In the genomic region with DNA sequence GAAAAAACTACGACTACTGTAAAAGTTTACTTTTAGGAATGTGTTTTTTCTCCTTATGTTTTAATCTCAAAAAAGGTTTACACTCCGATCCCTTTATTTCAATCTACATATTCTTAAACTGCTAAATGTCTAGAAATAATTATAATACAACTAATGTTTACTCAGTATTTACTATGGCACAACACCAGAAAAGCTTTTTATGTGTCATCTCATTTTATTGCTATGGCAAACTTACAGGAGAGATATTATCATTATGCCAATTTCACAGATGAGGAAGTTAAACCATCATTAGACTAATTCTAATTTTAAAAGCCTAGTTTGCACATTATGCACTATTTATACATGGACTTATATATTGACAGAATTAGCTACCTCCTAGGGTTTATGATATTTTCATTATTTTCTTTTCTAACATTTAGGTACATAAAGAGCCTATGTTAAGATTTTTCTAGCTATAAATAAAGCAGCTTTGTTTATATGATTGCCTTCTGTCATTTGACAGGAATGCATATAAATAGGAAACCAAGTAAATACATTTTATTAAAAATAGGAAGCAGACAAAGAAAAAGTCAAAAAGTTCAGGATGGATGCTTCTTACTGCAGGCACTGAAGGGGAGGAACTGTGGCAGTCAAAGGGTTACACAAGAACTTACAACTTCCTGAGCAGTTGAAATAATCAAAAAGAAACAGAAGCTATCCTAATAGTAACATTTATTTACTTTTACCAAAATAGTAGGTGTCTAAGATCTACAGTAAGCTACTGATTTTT, we compare ENCODE assay signal across 15 cellular contexts.
"Had no signal": no experiment of that assay in that cellular context is flagged by ENCODE, and none has a peak within 500 bp of the region (broad histone marks: within the 10 kb centered on the region; RNA-seq: fewer than 3 reads in every experiment).

No MANE protein-coding gene starts in this region.

- H3K27ac ChIP-seq: left ventricle myocardium inferior, pancreas, stomach, testis, upper lobe of left lung, WERI-Rb-1 had no signal

- H3K36me3 ChIP-seq: left ventricle myocardium inferior, pancreas, upper lobe of left lung, WERI-Rb-1 had no signal

- ATAC-seq: activated CD8-positive, alpha-beta memory T cell treated with anti-CD3 and anti-CD28 coated beads, Interleukin-2, amount 10 ng/mL, durations not matched to agents 7 days and 5 days; pancreas had no signal

- H3K9me3 ChIP-seq: left ventricle myocardium inferior, pancreas, stomach, testis, upper lobe of left lung had no signal

- DNase-seq: activated CD4-positive, alpha-beta memory T cell treated with anti-CD3 and anti-CD28 coated beads for 36 hours; activated CD8-positive, alpha-beta memory T cell treated with anti-CD3 and anti-CD28 coated beads, Interleukin-2, amount 10 ng/mL, durations not matched to agents 7 days and 5 days; activated naive CD4-positive, alpha-beta T cell treated with anti-CD3 and anti-CD28 coated beads, Interleukin-2, amount 10 ng/mL, durations not matched to agents 7 days and 5 days; activated T-cell treated with anti-CD3 and anti-CD28 coated beads, Interleukin-2, amount 50 U/mL, for 1 hour; hippocampal formation; kidney; left ventricle myocardium inferior; naive B cell; pancreas; stimulated activated CD4-positive, alpha-beta T cell treated with anti-CD3 and anti-CD28 coated beads, Interleukin-12 subunit alpha, Interleukin-12 subunit beta, amount 100 ng/mL, for 4 hours; stimulated activated CD4-positive, alpha-beta T cell treated with anti-CD3 and anti-CD28 coated beads, Interleukin-2, amount 100 ng/mL, for 24 hours; stomach; testis; upper lobe of left lung; WERI-Rb-1 had no signal

- H3K4me3 ChIP-seq: left ventricle myocardium inferior, pancreas, stomach, testis, upper lobe of left lung had no signal

- H3K4me1 ChIP-seq: left ventricle myocardium inferior, pancreas, stomach, testis, upper lobe of left lung had no signal

- H3K27me3 ChIP-seq: pancreas, stomach, testis, upper lobe of left lung had no signal
